Comparison of ENCODE assay signal across 1 cellular context in genomic region chr10:32187686-32188085, GRCh38.
TF ChIP-seq lines count a peak whose summit lies in the region.

No MANE protein-coding gene starts in this region.

TF ChIP-seq in GM23338, 12 proteins besides CTCF, POLR2A, EP300 and RAD21 (continued from another document):
- TF ChIP-seq ZNF462 (CRISPR knock-in tag; IDR thresholded peaks at IDR 0.05) (no peak), REST (IDR thresholded peaks at IDR 0.05; ENCODE audit: unreplicated experiment) (no peak), NANOG (IDR thresholded peaks at IDR 0.05; ENCODE audit: borderline replicate concordance) (no peak), POLR2AphosphoS5 (IDR thresholded peaks at IDR 0.05; ENCODE audit: low read depth) (no peak), EZH2 (IDR thresholded peaks at IDR 0.05; ENCODE audit: low read depth, unreplicated experiment) (no peak), STAT1 (IDR thresholded peaks at IDR 0.05; ENCODE audit: unreplicated experiment) (no peak), ZNF331 (CRISPR knock-in tag; IDR thresholded peaks at IDR 0.05; ENCODE audit: low read depth) (no peak), ETS1 (IDR thresholded peaks at IDR 0.05) (no peak)
